Comparison of ENCODE assay signal across 25 cellular contexts in genomic region chr12:53308276-53308675, GRCh38. TPM values are rescaled to one million over a fixed set of nuclear protein-coding genes. Genes with fewer than 3 reads are reported as not detected.
"Had no signal": no experiment of that assay in that cellular context is flagged by ENCODE, and none has a peak within 500 bp of the region (broad histone marks: within the 10 kb centered on the region; RNA-seq: fewer than 3 reads in every experiment).

No MANE protein-coding gene starts in this region.

- H3K9me3 ChIP-seq: esophagus squamous epithelium, left lung, mucosa of descending colon, suprapubic skin had no signal

- H3K27me3 ChIP-seq: esophagus squamous epithelium, left lung, suprapubic skin had no signal

- H3K27me3 Mint-ChIP-seq: activated CD4-positive, alpha-beta T cell treated with anti-CD3 and anti-CD28 coated beads, Interleukin-2, amount 10 ng/mL, durations not matched to agents 7 days and 5 days; activated naive CD8-positive, alpha-beta T cell treated with anti-CD3 and anti-CD28 coated beads, Interleukin-2, amount 10 ng/mL, durations not matched to agents 7 days and 5 days; naive thymus-derived CD4-positive, alpha-beta T cell; stimulated activated naive CD8-positive, alpha-beta T cell treated with anti-CD3 and anti-CD28 coated beads, Interleukin-15, Interleukin-2, amounts not matched to agents 100 ng/mL and 50 ng/mL, for 24 hours had no signal

- H3K27ac Mint-ChIP-seq: activated CD4-positive, alpha-beta T cell treated with anti-CD3 and anti-CD28 coated beads, Interleukin-2, amount 10 ng/mL, durations not matched to agents 7 days and 5 days; activated naive CD8-positive, alpha-beta T cell treated with anti-CD3 and anti-CD28 coated beads, Interleukin-2, amount 10 ng/mL, durations not matched to agents 7 days and 5 days; stimulated activated naive CD8-positive, alpha-beta T cell treated with anti-CD3 and anti-CD28 coated beads, Interleukin-15, Interleukin-2, amounts not matched to agents 100 ng/mL and 50 ng/mL, for 24 hours had no signal

- H3K4me3 ChIP-seq: esophagus squamous epithelium, left lung, mucosa of descending colon, suprapubic skin had no signal

- H3K9me3 Mint-ChIP-seq: activated CD4-positive, alpha-beta T cell treated with anti-CD3 and anti-CD28 coated beads, Interleukin-2, amount 10 ng/mL, durations not matched to agents 7 days and 5 days; activated naive CD8-positive, alpha-beta T cell treated with anti-CD3 and anti-CD28 coated beads, Interleukin-2, amount 10 ng/mL, durations not matched to agents 7 days and 5 days; activated T-cell treated with anti-CD3 and anti-CD28 coated beads, Interleukin-2, amount 50 U/mL, for 4 hours; naive thymus-derived CD4-positive, alpha-beta T cell; stimulated activated naive CD8-positive, alpha-beta T cell treated with anti-CD3 and anti-CD28 coated beads, Interleukin-15, Interleukin-2, amounts not matched to agents 100 ng/mL and 50 ng/mL, for 24 hours had no signal

- H3K27ac ChIP-seq: esophagus squamous epithelium, left lung, suprapubic skin had no signal

- FAIRE-seq: endothelial cell of umbilical vein, keratinocyte had no signal

- ATAC-seq: activated T-cell treated with anti-CD3 and anti-CD28 coated beads, Interleukin-2, amount 50 U/mL, for 4 hours; left lung; mucosa of descending colon; naive thymus-derived CD4-positive, alpha-beta T cell had no signal

- DNase-seq: activated CD4-positive, alpha-beta T cell treated with anti-CD3 and anti-CD28 coated beads, Interleukin-2, amount 10 ng/mL, durations not matched to agents 7 days and 5 days; activated CD4-positive, CD25-positive, alpha-beta regulatory T cell; activated gamma-delta T cell; activated naive CD8-positive, alpha-beta T cell treated with anti-CD3 and anti-CD28 coated beads, Interleukin-2, amount 10 ng/mL, durations not matched to agents 7 days and 5 days; activated T-cell treated with anti-CD3 and anti-CD28 coated beads, Interleukin-2, amount 50 U/mL, for 4 hours; anterior cingulate cortex; cortex of kidney; effector CD8-positive, alpha-beta T cell; esophagus squamous epithelium; hippocampal formation; left lung; mucosa of descending colon; naive thymus-derived CD4-positive, alpha-beta T cell; stimulated activated CD4-positive, alpha-beta T cell treated with anti-CD3 and anti-CD28 coated beads, Interleukin-15, amount 100 ng/mL, for 24 hours; stimulated activated CD4-positive, alpha-beta T cell treated with anti-CD3 and anti-CD28 coated beads, Interleukin-4, amount 100 ng/mL, for 1 hour; trophoblast cell had no signal

- H3K4me1 ChIP-seq: esophagus squamous epithelium, left lung, suprapubic skin had no signal

- H3K4me3 Mint-ChIP-seq: activated CD4-positive, alpha-beta T cell treated with anti-CD3 and anti-CD28 coated beads, Interleukin-2, amount 10 ng/mL, durations not matched to agents 7 days and 5 days; activated naive CD8-positive, alpha-beta T cell treated with anti-CD3 and anti-CD28 coated beads, Interleukin-2, amount 10 ng/mL, durations not matched to agents 7 days and 5 days; activated T-cell treated with anti-CD3 and anti-CD28 coated beads, Interleukin-2, amount 50 U/mL, for 4 hours; naive thymus-derived CD4-positive, alpha-beta T cell; stimulated activated naive CD8-positive, alpha-beta T cell treated with anti-CD3 and anti-CD28 coated beads, Interleukin-15, Interleukin-2, amounts not matched to agents 100 ng/mL and 50 ng/mL, for 24 hours had no signal

- H3K4me1 Mint-ChIP-seq: activated CD4-positive, alpha-beta T cell treated with anti-CD3 and anti-CD28 coated beads, Interleukin-2, amount 10 ng/mL, durations not matched to agents 7 days and 5 days had no signal

RNA-seq across cellular contexts. Expression of gene SP7, which starts 27.9 kb away (rescaled TPM):
- total RNA-seq: activated CD4-positive, alpha-beta T cell treated with anti-CD3 and anti-CD28 coated beads, Interleukin-2, amount 10 ng/mL, durations not matched to agents 7 days and 5 days; activated naive CD8-positive, alpha-beta T cell treated with anti-CD3 and anti-CD28 coated beads, Interleukin-2, amount 10 ng/mL, durations not matched to agents 7 days and 5 days; activated T-cell treated with anti-CD3 and anti-CD28 coated beads, Interleukin-2, amount 50 U/mL, for 4 hours; endothelial cell of umbilical vein; esophagus squamous epithelium; fibroblast of villous mesenchyme; glomerular endothelial cell; mucosa of descending colon; naive thymus-derived CD4-positive, alpha-beta T cell; posterior vena cava; skeletal muscle tissue; suprapubic skin; T-helper 2 cell treated with Interferon-gamma antibody and Interleukin-4, amounts not matched to agents 100 ng/mL and 5 ng/mL, for 36 hours had no signal
- polyA plus RNA-seq: endothelial cell of umbilical vein, keratinocyte had no signal

RNA-seq across cellular contexts. Expression of gene ESPL1, which starts 40.2 kb away (rescaled TPM):
- polyA plus RNA-seq: naive thymus-derived CD4-positive, alpha-beta T cell had no signal
